Comparison of ENCODE assay signal across 22 cellular contexts in the genomic region with DNA sequence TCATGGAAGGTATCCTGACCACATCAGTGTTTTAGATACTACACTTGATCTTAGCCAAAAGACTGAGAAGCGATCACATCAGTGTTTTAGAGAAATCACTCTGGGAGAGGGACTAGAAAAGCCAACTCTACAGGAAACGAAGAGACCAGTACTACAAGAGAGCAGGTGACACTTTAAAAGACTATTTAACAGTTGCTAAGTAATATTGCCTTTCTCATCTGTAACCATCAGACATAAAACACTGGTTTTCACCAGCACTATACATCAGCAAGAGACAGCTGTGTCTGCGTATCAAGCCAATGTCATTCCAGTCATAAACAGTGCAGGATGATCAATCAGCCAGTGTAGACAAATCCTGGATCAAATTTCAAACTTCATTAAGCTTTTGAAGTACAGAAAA.
DNase-seq lines count a peak whose midpoint lies in the region; ATAC-seq, FAIRE-seq and TF ChIP-seq lines count a peak whose summit lies in the region.
"Had no signal": no experiment of that assay in that cellular context is flagged by ENCODE, and none has a peak within 500 bp of the region (broad histone marks: within the 10 kb centered on the region; RNA-seq: fewer than 3 reads in every experiment).

No MANE protein-coding gene starts in this region.

- 96% methylated on average over 3 of the region's 3 CpGs for WGBS in mesenchymal stem cell

- peak; percentile 2 for ATAC-seq in activated CD8-positive, alpha-beta T cell treated with anti-CD3 and anti-CD28 coated beads for 36 hours
- no peak for ATAC-seq in activated CD8-positive, alpha-beta T cell treated with anti-CD3 and anti-CD28 coated beads, Interleukin-2, amount 10 ng/mL, durations not matched to agents 7 days and 5 days
- peak; percentile 40 for ATAC-seq in CD4-positive, alpha-beta T cell (ENCODE audit: poor library complexity)
- ATAC-seq in activated T-helper 17 cell treated with anti-CD3 and anti-CD28 coated beads, Interleukin-2, amount 50 U/mL, for 72 hours (replicated peaks), result peak; percentile 10
- ATAC-seq in HG03139 (IDR thresholded peaks at IDR 0.05; ENCODE audit: unreplicated experiment), result no peak

- no peak overlapping the region for H4K91ac ChIP-seq in mesenchymal stem cell (ENCODE audit: low read length)

- no peak overlapping the region for H2BK12ac ChIP-seq in mesenchymal stem cell (ENCODE audit: low read length in 2 of 2)

- H3K79me1 ChIP-seq in mesenchymal stem cell (replicated peaks; ENCODE audit: low read length, poor library complexity, severe bottlenecking), result peaks cover 2% of the 10 kb centered on the region

- no peak overlapping the region for H2BK120ac ChIP-seq in mesenchymal stem cell (ENCODE audit: low read depth, low read length)

- no peak overlapping the region for H2BK5ac ChIP-seq in mesenchymal stem cell (ENCODE audit: low read depth, low read length, poor library complexity, severe bottlenecking)

- no peak overlapping the region for H3K9ac ChIP-seq in mesenchymal stem cell (ENCODE audit: low read length)
- H3K9ac ChIP-seq: GM23248 had no signal

- H2BK15ac ChIP-seq in mesenchymal stem cell (ENCODE audit: low read depth, poor library complexity, severe bottlenecking), result no peak overlapping the region

- peaks cover 34 to 47% of the 10 kb centered on the region in 2 experiments for H3K36me3 ChIP-seq in mesenchymal stem cell (ENCODE audit: control insufficient read depth in 1 of 2, insufficient read depth in 2 of 2, low read depth in 1 of 2, low read length in 2 of 2)
- H3K36me3 ChIP-seq: BE2C, HAP-1 had no signal

- H3K36me3 Mint-ChIP-seq in activated CD8-positive, alpha-beta T cell treated with anti-CD3 and anti-CD28 coated beads for 36 hours (ENCODE audit: low read depth), result peaks cover 37% of the 10 kb centered on the region
- H3K36me3 Mint-ChIP-seq in activated CD8-positive, alpha-beta T cell treated with anti-CD3 and anti-CD28 coated beads, Interleukin-2, amount 10 ng/mL, durations not matched to agents 7 days and 5 days (ENCODE audit: low read depth), result peaks cover 32% of the 10 kb centered on the region
- H3K36me3 Mint-ChIP-seq in CD4-positive, alpha-beta T cell (ENCODE audit: low read depth), result peaks cover 43% of the 10 kb centered on the region
- H3K36me3 Mint-ChIP-seq in activated T-helper 17 cell treated with anti-CD3 and anti-CD28 coated beads, Interleukin-2, amount 50 U/mL, for 72 hours (ENCODE audit: low read depth), result peaks cover 65% of the 10 kb centered on the region

- H3K9me3 Mint-ChIP-seq in activated CD8-positive, alpha-beta T cell treated with anti-CD3 and anti-CD28 coated beads for 36 hours, result peaks cover 2% of the 10 kb centered on the region
- no peaks in the 10 kb centered on the region for H3K9me3 Mint-ChIP-seq in activated CD8-positive, alpha-beta T cell treated with anti-CD3 and anti-CD28 coated beads, Interleukin-2, amount 10 ng/mL, durations not matched to agents 7 days and 5 days (ENCODE audit: insufficient read depth)
- H3K9me3 Mint-ChIP-seq in CD4-positive, alpha-beta T cell, result no peaks in the 10 kb centered on the region
- H3K9me3 Mint-ChIP-seq in activated T-helper 17 cell treated with anti-CD3 and anti-CD28 coated beads, Interleukin-2, amount 50 U/mL, for 72 hours, result no peaks in the 10 kb centered on the region
- H3K9me3 Mint-ChIP-seq: CD8-positive, alpha-beta T cell had no signal

- H3K4me3 ChIP-seq in mesenchymal stem cell (ENCODE audit: insufficient read depth in 1 of 2, low read depth in 1 of 2, low read length in 2 of 2), result no peak overlapping the region
- H3K4me3 ChIP-seq: GM12878, GM23248, HAP-1, SK-N-MC had no signal

- no peaks in the 10 kb centered on the region for H3K27me3 Mint-ChIP-seq in activated CD8-positive, alpha-beta T cell treated with anti-CD3 and anti-CD28 coated beads for 36 hours
- H3K27me3 Mint-ChIP-seq in activated CD8-positive, alpha-beta T cell treated with anti-CD3 and anti-CD28 coated beads, Interleukin-2, amount 10 ng/mL, durations not matched to agents 7 days and 5 days (ENCODE audit: low read depth), result peaks cover 3% of the 10 kb centered on the region
- no peaks in the 10 kb centered on the region for H3K27me3 Mint-ChIP-seq in CD4-positive, alpha-beta T cell
- H3K27me3 Mint-ChIP-seq in activated T-helper 17 cell treated with anti-CD3 and anti-CD28 coated beads, Interleukin-2, amount 50 U/mL, for 72 hours, result no peaks in the 10 kb centered on the region

- H3K23ac ChIP-seq in mesenchymal stem cell (ENCODE audit: low read length in 2 of 2), result no peak overlapping the region

- no peak overlapping the region for H3K4me2 ChIP-seq in mesenchymal stem cell (ENCODE audit: low read length, poor library complexity, severe bottlenecking)

- no peak overlapping the region for H2AFZ ChIP-seq in mesenchymal stem cell (ENCODE audit: low read depth, low read length)
- H2AFZ ChIP-seq: GM23248 had no signal

- POLR2A ChIA-PET in activated CD8-positive, alpha-beta T cell treated with anti-CD3 and anti-CD28 coated beads for 36 hours (lab: Charles Lee), result interaction anchor here (0.9 to 1.8 kb wide), 8 partner anchors 16 to 83 kb away, joined by 3 to 7 read pairs (median 4); no protein-coding TSS in a partner anchor
- POLR2A ChIA-PET in activated CD8-positive, alpha-beta T cell treated with anti-CD3 and anti-CD28 coated beads, Interleukin-2, amount 10 ng/mL, durations not matched to agents 7 days and 5 days (lab: Charles Lee), result interaction anchor here (0.9 to 2.1 kb wide), 2 partner anchors 45 to 81 kb away, joined by 3 to 7 read pairs; no protein-coding TSS in a partner anchor
- POLR2A ChIA-PET in CD4-positive, alpha-beta T cell (lab: Charles Lee), result interaction anchor here (1.1 to 2.3 kb wide), 5 partner anchors 10 to 32 kb away, joined by 3 to 7 read pairs (median 5); no protein-coding TSS in a partner anchor

- no peak overlapping the region for H3K18ac ChIP-seq in mesenchymal stem cell (ENCODE audit: low read depth in 1 of 2, low read length in 2 of 2)

- intact Hi-C loops in activated CD8-positive, alpha-beta T cell treated with anti-CD3 and anti-CD28 coated beads for 36 hours (cut with micrococcal nuclease), result loop anchor here (2.0 to 5.0 kb wide), 3 partner anchors 17 to 42 kb away; no protein-coding TSS in a partner anchor
- intact Hi-C loops in CD4-positive, alpha-beta T cell (cut with DNase I, micrococcal nuclease), result no loop called here

- TF ChIP-seq CTCF in activated CD8-positive, alpha-beta T cell treated with anti-CD3 and anti-CD28 coated beads for 36 hours (IDR thresholded peaks at IDR 0.05), result no peak
- TF ChIP-seq CTCF in CD4-positive, alpha-beta T cell (IDR thresholded peaks at IDR 0.05), result no peak

- no peaks in the 10 kb centered on the region for H3K9me3 ChIP-seq in CD4-positive, alpha-beta T cell (ENCODE audit: control insufficient read depth, low read length)
- H3K9me3 ChIP-seq in mesenchymal stem cell (ENCODE audit: control insufficient read depth, low read length), result no peaks in the 10 kb centered on the region
- H3K9me3 ChIP-seq: BE2C, HAP-1 had no signal

- no peak overlapping the region for H4K8ac ChIP-seq in mesenchymal stem cell (ENCODE audit: low read length)

- FAIRE-seq in GM19239 (lab: Jason Lieb, UNC), result no peak
- FAIRE-seq: A204.1, GM12878 had no signal

- CTCF ChIA-PET in activated CD8-positive, alpha-beta T cell treated with anti-CD3 and anti-CD28 coated beads for 36 hours (lab: Charles Lee), result interaction anchor here (1.0 to 6.2 kb wide), 16 partner anchors 10 to 101 kb away, joined by 3 to 48 read pairs (median 7); no protein-coding TSS in a partner anchor
- CTCF ChIA-PET in activated CD8-positive, alpha-beta T cell treated with anti-CD3 and anti-CD28 coated beads, Interleukin-2, amount 10 ng/mL, durations not matched to agents 7 days and 5 days (lab: Charles Lee), result interaction anchor here (0.9 to 6.7 kb wide), 26 partner anchors 10 to 342 kb away, joined by 3 to 98 read pairs (median 6); partner anchors contain the start of gene CCR4
- CTCF ChIA-PET in CD4-positive, alpha-beta T cell (lab: Charles Lee), result interaction anchor here (0.6 to 3.5 kb wide), 20 partner anchors 16 to 82 kb away, joined by 3 to 40 read pairs (median 4); no protein-coding TSS in a partner anchor

- no peak overlapping the region for H3K4ac ChIP-seq in mesenchymal stem cell (ENCODE audit: low read depth in 1 of 2, low read length in 2 of 2)

- DNase-seq in activated CD8-positive, alpha-beta T cell treated with anti-CD3 and anti-CD28 coated beads for 36 hours, result no peak
- no peak for DNase-seq in activated CD8-positive, alpha-beta T cell treated with anti-CD3 and anti-CD28 coated beads, Interleukin-2, amount 10 ng/mL, durations not matched to agents 7 days and 5 days
- no peak for DNase-seq in CD4-positive, alpha-beta T cell
- DNase-seq in LHCN-M2 (ENCODE audit: low read depth) (peak; percentile 4), mesenchymal stem cell (no peak), GM19239 (ENCODE audit: insufficient read length, low spot score) (no peak)
- DNase-seq: BE2C, DMS53, EL, GM23248, KBM-7, NCI-H1417, NCI-H187 treated with DMSO at 0.1 percent for 48 hours, NCI-H526 treated with DMSO at 0.1 percent for 48 hours, SHP77 had no signal

- peak overlapping the region; percentile 4 for H3K27ac Mint-ChIP-seq in activated CD8-positive, alpha-beta T cell treated with anti-CD3 and anti-CD28 coated beads for 36 hours
- H3K27ac Mint-ChIP-seq in activated CD8-positive, alpha-beta T cell treated with anti-CD3 and anti-CD28 coated beads, Interleukin-2, amount 10 ng/mL, durations not matched to agents 7 days and 5 days, result no peak overlapping the region
- H3K27ac Mint-ChIP-seq in CD4-positive, alpha-beta T cell, result peak overlapping the region; percentile 50
- H3K27ac Mint-ChIP-seq in activated T-helper 17 cell treated with anti-CD3 and anti-CD28 coated beads, Interleukin-2, amount 50 U/mL, for 72 hours, result peak overlapping the region; percentile 80
- H3K27ac Mint-ChIP-seq: CD8-positive, alpha-beta T cell had no signal

- no peak overlapping the region for H2AK5ac ChIP-seq in mesenchymal stem cell (ENCODE audit: low read length, severe bottlenecking)

- H3K14ac ChIP-seq in mesenchymal stem cell (ENCODE audit: low read length in 2 of 2), result no peak overlapping the region

- H3K4me1 Mint-ChIP-seq in activated CD8-positive, alpha-beta T cell treated with anti-CD3 and anti-CD28 coated beads for 36 hours (ENCODE audit: low read depth), result peaks cover 24% of the 10 kb centered on the region
- H3K4me1 Mint-ChIP-seq in activated CD8-positive, alpha-beta T cell treated with anti-CD3 and anti-CD28 coated beads, Interleukin-2, amount 10 ng/mL, durations not matched to agents 7 days and 5 days (ENCODE audit: low read depth), result peaks cover 27% of the 10 kb centered on the region
- peaks cover 25% of the 10 kb centered on the region for H3K4me1 Mint-ChIP-seq in CD4-positive, alpha-beta T cell (ENCODE audit: low read depth)
- H3K4me1 Mint-ChIP-seq in activated T-helper 17 cell treated with anti-CD3 and anti-CD28 coated beads, Interleukin-2, amount 50 U/mL, for 72 hours, result peaks cover 34% of the 10 kb centered on the region

- H3K27me3 ChIP-seq in CD4-positive, alpha-beta T cell (ENCODE audit: control insufficient read depth, insufficient read depth, low read length), result no peaks in the 10 kb centered on the region
- no peaks in the 10 kb centered on the region for H3K27me3 ChIP-seq in mesenchymal stem cell (ENCODE audit: control insufficient read depth in 1 of 2, insufficient read depth in 1 of 2, low read length in 2 of 2)
- H3K27me3 ChIP-seq: BE2C had no signal

- no peaks in the 10 kb centered on the region for H3K4me1 ChIP-seq in mesenchymal stem cell (ENCODE audit: control insufficient read depth, insufficient read depth, low read depth, low read length)
- H3K4me1 ChIP-seq: BE2C, HAP-1 had no signal

- no peak overlapping the region for H3K4me3 Mint-ChIP-seq in activated CD8-positive, alpha-beta T cell treated with anti-CD3 and anti-CD28 coated beads for 36 hours
- no peak overlapping the region for H3K4me3 Mint-ChIP-seq in activated CD8-positive, alpha-beta T cell treated with anti-CD3 and anti-CD28 coated beads, Interleukin-2, amount 10 ng/mL, durations not matched to agents 7 days and 5 days
- H3K4me3 Mint-ChIP-seq in CD4-positive, alpha-beta T cell, result no peak overlapping the region
- peak overlapping the region; percentile 69 for H3K4me3 Mint-ChIP-seq in activated T-helper 17 cell treated with anti-CD3 and anti-CD28 coated beads, Interleukin-2, amount 50 U/mL, for 72 hours
- H3K4me3 Mint-ChIP-seq: CD8-positive, alpha-beta T cell had no signal

- no peak overlapping the region for H3K27ac ChIP-seq in CD4-positive, alpha-beta T cell (ENCODE audit: low read depth, low read length)
- H3K27ac ChIP-seq in mesenchymal stem cell (ENCODE audit: low read length, poor library complexity, severe bottlenecking), result no peak overlapping the region
- H3K27ac ChIP-seq: GM23248, SK-N-MC had no signal

Comparison
In these comparisons a context has a peak if more than half of its experiments do, and no peak if none do; other contexts are left out.
1. ATAC-seq: peak in activated CD8-positive, alpha-beta T cell treated with anti-CD3 and anti-CD28 coated beads for 36 hours (single experiment), CD4-positive, alpha-beta T cell (single experiment) and activated T-helper 17 cell treated with anti-CD3 and anti-CD28 coated beads, Interleukin-2, amount 50 U/mL, for 72 hours (single experiment); none in activated CD8-positive, alpha-beta T cell treated with anti-CD3 and anti-CD28 coated beads, Interleukin-2, amount 10 ng/mL, durations not matched to agents 7 days and 5 days (single experiment) and HG03139 (single experiment).